9 cellular contexts compared by ENCODE assay signal in genomic region chr4:62644372-62644771, GRCh38.
DNase-seq lines count a peak whose midpoint lies in the region; ATAC-seq and TF ChIP-seq lines count a peak whose summit lies in the region.
"Had no signal": no experiment of that assay in that cellular context is flagged by ENCODE, and none has a peak within 500 bp of the region (broad histone marks: within the 10 kb centered on the region; RNA-seq: fewer than 3 reads in every experiment).

No MANE protein-coding gene starts in this region.

- H3K4me1 ChIP-seq in Loucy (ENCODE audit: insufficient read depth, low read length, poor library complexity, severe bottlenecking): no peaks in the 10 kb centered on the region
- no peaks in the 10 kb centered on the region for H3K4me1 ChIP-seq in effector memory CD4-positive, alpha-beta T cell (ENCODE audit: control insufficient read depth, insufficient read depth, low read length, poor library complexity, severe bottlenecking)
- no peaks in the 10 kb centered on the region for H3K4me1 ChIP-seq in lower lobe of right lung
- H3K4me1 ChIP-seq: Peyer's patch had no signal

- H3K4me2 ChIP-seq in Loucy (ENCODE audit: low read depth, low read length, poor library complexity, severe bottlenecking): no peak overlapping the region

- H3K27ac ChIP-seq in effector memory CD4-positive, alpha-beta T cell (ENCODE audit: insufficient read depth, low read length, poor library complexity, severe bottlenecking): no peak overlapping the region
- H3K27ac ChIP-seq in lower lobe of right lung: no peak overlapping the region
- H3K27ac ChIP-seq: Peyer's patch had no signal

- ATAC-seq in lower lobe of right lung: no peak

- intact Hi-C loops in lower lobe of right lung (cut with DNase I): no loop called here

- H3K9me2 ChIP-seq in Loucy (replicated peaks; ENCODE audit: low read depth, low read length): no peaks in the 10 kb centered on the region

- H2AFZ ChIP-seq in Loucy (ENCODE audit: low read length): no peak overlapping the region

- peak; percentile 36 for DNase-seq in DMS 273 treated with DMSO at 0.1 percent for 48 hours (lab: John Stamatoyannopoulos, UW)
- peak; percentile 69 for DNase-seq in SHP77 treated with DMSO at 0.1 percent for 48 hours (lab: John Stamatoyannopoulos, UW)
- peak; percentile 25 for DNase-seq in iPS DF 19.7 (ENCODE audit: low read depth, low spot score)
- no peak for DNase-seq in effector memory CD4-positive, alpha-beta T cell
- DNase-seq in central memory CD4-positive, alpha-beta T cell: no peak
- no peak for DNase-seq in activated CD4-positive, alpha-beta T cell treated with anti-CD3 and anti-CD28 coated beads for 4 hours
- DNase-seq in lower lobe of right lung: no peak

- H3K9me3 ChIP-seq in Loucy (ENCODE audit: insufficient read depth, low read depth, low read length): no peaks in the 10 kb centered on the region
- no peaks in the 10 kb centered on the region for H3K9me3 ChIP-seq in effector memory CD4-positive, alpha-beta T cell (ENCODE audit: control insufficient read depth, low read length)
- H3K9me3 ChIP-seq in lower lobe of right lung: no peaks in the 10 kb centered on the region
- H3K9me3 ChIP-seq: Peyer's patch had no signal

- no peaks in the 10 kb centered on the region for H3F3A ChIP-seq in Loucy (ENCODE audit: low read depth)

- no peaks in the 10 kb centered on the region for H4K20me1 ChIP-seq in Loucy (ENCODE audit: insufficient read depth, low read length, poor library complexity, severe bottlenecking)

- no peak overlapping the region for H3K4me3 ChIP-seq in Loucy (ENCODE audit: low read length, poor library complexity, severe bottlenecking)
- H3K4me3 ChIP-seq in effector memory CD4-positive, alpha-beta T cell (ENCODE audit: insufficient read depth, low read depth, low read length, poor library complexity, severe bottlenecking): no peak overlapping the region
- no peak overlapping the region for H3K4me3 ChIP-seq in lower lobe of right lung
- H3K4me3 ChIP-seq: Peyer's patch had no signal

- TF ChIP-seq CTCF in Loucy (conservative IDR thresholded peaks at IDR 0.05; ENCODE audit: low read length) (peak; percentile 64), lower lobe of right lung (IDR thresholded peaks at IDR 0.05) (no peak)

- no peaks in the 10 kb centered on the region for H3K79me2 ChIP-seq in Loucy (ENCODE audit: insufficient read depth, low read length)

- H3K36me3 ChIP-seq in Loucy (ENCODE audit: insufficient read depth, low read length) (no peaks in the 10 kb centered on the region), lower lobe of right lung (no peaks in the 10 kb centered on the region)
- no peaks in the 10 kb centered on the region for H3K36me3 ChIP-seq in effector memory CD4-positive, alpha-beta T cell (ENCODE audit: control insufficient read depth, insufficient read depth, low read length)
- H3K36me3 ChIP-seq: Peyer's patch had no signal

- no peak overlapping the region for H3K9ac ChIP-seq in Loucy (ENCODE audit: low read depth, low read length, poor library complexity, severe bottlenecking)

- H3K27me3 ChIP-seq in Loucy (ENCODE audit: insufficient read depth, low read length, poor library complexity, severe bottlenecking): no peaks in the 10 kb centered on the region
- no peaks in the 10 kb centered on the region for H3K27me3 ChIP-seq in effector memory CD4-positive, alpha-beta T cell (replicated peaks; ENCODE audit: control insufficient read depth, insufficient read depth, low read length, poor library complexity, severe bottlenecking)
- no peaks in the 10 kb centered on the region for H3K27me3 ChIP-seq in lower lobe of right lung (ENCODE audit: low read depth)
- H3K27me3 ChIP-seq: Peyer's patch had no signal

Comparison
In these comparisons a context has a peak if more than half of its experiments do, and no peak if none do; other contexts are left out.
1. DNase-seq: peak in DMS 273 treated with DMSO at 0.1 percent for 48 hours (single experiment), SHP77 treated with DMSO at 0.1 percent for 48 hours (single experiment) and iPS DF 19.7 (single experiment); none in effector memory CD4-positive, alpha-beta T cell (0 of 3), central memory CD4-positive, alpha-beta T cell (single experiment), activated CD4-positive, alpha-beta T cell treated with anti-CD3 and anti-CD28 coated beads for 4 hours (0 of 2) and lower lobe of right lung (single experiment).